Comparison of ENCODE assay signal across 19 cellular contexts in genomic region chr7:95026421-95027072, GRCh38.
DNase-seq lines count a peak whose midpoint lies in the region; ATAC-seq and TF ChIP-seq lines count a peak whose summit lies in the region.
"Had no signal": no experiment of that assay in that cellular context is flagged by ENCODE, and none has a peak within 500 bp of the region (broad histone marks: within the 10 kb centered on the region; RNA-seq: fewer than 3 reads in every experiment).

No MANE protein-coding gene starts in this region.

- H3K27ac Mint-ChIP-seq in Calu3 (ENCODE audit: unreplicated experiment) (peak overlapping the region; percentile 81), endodermal cell (peak overlapping the region; percentile 6)
- no peak overlapping the region for H3K27ac Mint-ChIP-seq in activated naive CD4-positive, alpha-beta T cell treated with anti-CD3 and anti-CD28 coated beads, Interleukin-2, amount 10 ng/mL, durations not matched to agents 7 days and 5 days
- H3K27ac Mint-ChIP-seq: CD4-positive, alpha-beta T cell had no signal

- H3K9ac ChIP-seq in endodermal cell (ENCODE audit: extremely low read depth, low read length, poor library complexity, severe bottlenecking), result no peak overlapping the region
- H3K9ac ChIP-seq: BLaER1 had no signal

- ATAC-seq in mucosa of descending colon, result peak; percentile 27
- ATAC-seq in HG03460 (IDR thresholded peaks at IDR 0.05; ENCODE audit: unreplicated experiment), result no peak
- ATAC-seq: Right ventricle myocardium inferior had no signal

- H3K4me1 Mint-ChIP-seq in Calu3 (ENCODE audit: low read depth, unreplicated experiment), result peaks cover 12% of the 10 kb centered on the region
- peaks cover 18% of the 10 kb centered on the region for H3K4me1 Mint-ChIP-seq in endodermal cell
- H3K4me1 Mint-ChIP-seq in activated naive CD4-positive, alpha-beta T cell treated with anti-CD3 and anti-CD28 coated beads, Interleukin-2, amount 10 ng/mL, durations not matched to agents 7 days and 5 days, result no peaks in the 10 kb centered on the region

- H3K9me3 ChIP-seq in endodermal cell (ENCODE audit: control insufficient read depth, low read length), result peaks cover 25% of the 10 kb centered on the region
- peaks cover 11% of the 10 kb centered on the region for H3K9me3 ChIP-seq in mucosa of descending colon

- DNase-seq in Calu3 (peak; percentile 13), GM12865 (ENCODE audit: low read depth) (peak; percentile 28), endodermal cell (no peak), mucosa of descending colon (no peak), NCI-H2029 treated with DMSO at 0.1 percent for 48 hours (lab: John Stamatoyannopoulos, UW) (no peak)
- DNase-seq in activated naive CD4-positive, alpha-beta T cell treated with anti-CD3 and anti-CD28 coated beads, Interleukin-2, amount 10 ng/mL, durations not matched to agents 7 days and 5 days, result no peak
- DNase-seq: CD4-positive, alpha-beta T cell; COR-L47; GDM1; H9; KG1; NCI-H1436 treated with DMSO at 0.1 percent for 48 hours; NCI-H1930; NCI-H345; NCI-H526; OCI-M1 had no signal

- no peak overlapping the region for H3K27ac ChIP-seq in endodermal cell (ENCODE audit: low read depth, low read length)
- H3K27ac ChIP-seq: BLaER1 had no signal

- peak overlapping the region; percentile 59 for H3K4me3 Mint-ChIP-seq in Calu3 (ENCODE audit: low read depth, unreplicated experiment)
- H3K4me3 Mint-ChIP-seq in endodermal cell, result no peak overlapping the region
- no peak overlapping the region for H3K4me3 Mint-ChIP-seq in activated naive CD4-positive, alpha-beta T cell treated with anti-CD3 and anti-CD28 coated beads, Interleukin-2, amount 10 ng/mL, durations not matched to agents 7 days and 5 days
- H3K4me3 Mint-ChIP-seq: CD4-positive, alpha-beta T cell; H9 had no signal

- H3K27me3 Mint-ChIP-seq in Calu3 (ENCODE audit: unreplicated experiment) (no peaks in the 10 kb centered on the region), endodermal cell (ENCODE audit: insufficient read depth) (no peaks in the 10 kb centered on the region)
- no peaks in the 10 kb centered on the region for H3K27me3 Mint-ChIP-seq in activated naive CD4-positive, alpha-beta T cell treated with anti-CD3 and anti-CD28 coated beads, Interleukin-2, amount 10 ng/mL, durations not matched to agents 7 days and 5 days
- H3K27me3 Mint-ChIP-seq: CD4-positive, alpha-beta T cell had no signal

- H3K4me3 ChIP-seq in GM12865 (ENCODE audit: low read depth, low read length) (no peak overlapping the region), endodermal cell (ENCODE audit: low read length) (no peak overlapping the region), mucosa of descending colon (no peak overlapping the region)
- H3K4me3 ChIP-seq: BLaER1 had no signal

- BruUV-seq in Calu3 (replicated peaks; lab: Mats Ljungman, UMichigan), result no TSS peak

- no peaks in the 10 kb centered on the region for H3K27me3 ChIP-seq in endodermal cell (ENCODE audit: control insufficient read depth, insufficient read depth, low read length, poor library complexity, severe bottlenecking)
- H3K27me3 ChIP-seq: BLaER1 had no signal

- H3K9me3 Mint-ChIP-seq in Calu3 (ENCODE audit: low read depth, unreplicated experiment) (peaks cover 11% of the 10 kb centered on the region), endodermal cell (peaks cover 42% of the 10 kb centered on the region)
- peaks cover 18% of the 10 kb centered on the region for H3K9me3 Mint-ChIP-seq in activated naive CD4-positive, alpha-beta T cell treated with anti-CD3 and anti-CD28 coated beads, Interleukin-2, amount 10 ng/mL, durations not matched to agents 7 days and 5 days

- H3K36me3 ChIP-seq in endodermal cell (ENCODE audit: control insufficient read depth, insufficient read depth, low read length) (no peaks in the 10 kb centered on the region), mucosa of descending colon (ENCODE audit: low read depth) (no peaks in the 10 kb centered on the region)
- H3K36me3 ChIP-seq: BLaER1 had no signal

- CTCF ChIA-PET in Calu3 (lab: Charles Lee), result interaction anchor here (1.0 kb wide), 1 partner anchor 22 kb away, joined by 4 read pairs; no protein-coding TSS in a partner anchor
- CTCF ChIA-PET in activated naive CD4-positive, alpha-beta T cell treated with anti-CD3 and anti-CD28 coated beads, Interleukin-2, amount 10 ng/mL, durations not matched to agents 7 days and 5 days (lab: Charles Lee), result no interaction called here

- H3K36me3 Mint-ChIP-seq in Calu3 (ENCODE audit: insufficient read depth, unreplicated experiment) (no peaks in the 10 kb centered on the region), endodermal cell (ENCODE audit: low read depth) (peaks cover 28% of the 10 kb centered on the region)
- H3K36me3 Mint-ChIP-seq in activated naive CD4-positive, alpha-beta T cell treated with anti-CD3 and anti-CD28 coated beads, Interleukin-2, amount 10 ng/mL, durations not matched to agents 7 days and 5 days, result no peaks in the 10 kb centered on the region

- intact Hi-C loops in Calu3 (cut with micrococcal nuclease; ENCODE audit: unreplicated experiment), result loop anchor here (5.0 kb wide), 1 partner anchor 119 kb away; the partner anchor contains the start of gene PPP1R9A
- intact Hi-C loops in mucosa of descending colon (cut with DNase I, micrococcal nuclease), result no loop called here

- no peak for TF ChIP-seq CTCF in Calu3 (IDR thresholded peaks at IDR 0.05; ENCODE audit: unreplicated experiment)
- TF ChIP-seq CTCF in GM12865 (IDR thresholded peaks at IDR 0.05; ENCODE audit: insufficient read depth, low read depth, low read length, missing control alignments), result no peak
- no peak for TF ChIP-seq CTCF in endodermal cell (conservative IDR thresholded peaks at IDR 0.05)
- no peak for TF ChIP-seq CTCF in mucosa of descending colon (IDR thresholded peaks at IDR 0.05)

- WGBS in endodermal cell (ENCODE audit: insufficient coverage in 1 of 2, insufficient read length in 1 of 2), 2 experiments, result 74% methylated on average over 6 of the region's 6 CpGs; no CpG with 5 or more reads in 1 of the 2 experiments

- H3K4me1 ChIP-seq in endodermal cell (ENCODE audit: control insufficient read depth, insufficient read depth, low read length) (peaks cover 5% of the 10 kb centered on the region), mucosa of descending colon (ENCODE audit: low read depth) (no peaks in the 10 kb centered on the region)
- H3K4me1 ChIP-seq: BLaER1 had no signal

Comparison
In these comparisons a context has a peak if more than half of its experiments do, and no peak if none do; other contexts are left out.
1. DNase-seq: peak in Calu3 (single experiment) and GM12865 (single experiment); none in endodermal cell (single experiment), mucosa of descending colon (0 of 3), NCI-H2029 treated with DMSO at 0.1 percent for 48 hours (single experiment) and activated naive CD4-positive, alpha-beta T cell treated with anti-CD3 and anti-CD28 coated beads, Interleukin-2, amount 10 ng/mL, durations not matched to agents 7 days and 5 days (single experiment).